In the genomic region with DNA sequence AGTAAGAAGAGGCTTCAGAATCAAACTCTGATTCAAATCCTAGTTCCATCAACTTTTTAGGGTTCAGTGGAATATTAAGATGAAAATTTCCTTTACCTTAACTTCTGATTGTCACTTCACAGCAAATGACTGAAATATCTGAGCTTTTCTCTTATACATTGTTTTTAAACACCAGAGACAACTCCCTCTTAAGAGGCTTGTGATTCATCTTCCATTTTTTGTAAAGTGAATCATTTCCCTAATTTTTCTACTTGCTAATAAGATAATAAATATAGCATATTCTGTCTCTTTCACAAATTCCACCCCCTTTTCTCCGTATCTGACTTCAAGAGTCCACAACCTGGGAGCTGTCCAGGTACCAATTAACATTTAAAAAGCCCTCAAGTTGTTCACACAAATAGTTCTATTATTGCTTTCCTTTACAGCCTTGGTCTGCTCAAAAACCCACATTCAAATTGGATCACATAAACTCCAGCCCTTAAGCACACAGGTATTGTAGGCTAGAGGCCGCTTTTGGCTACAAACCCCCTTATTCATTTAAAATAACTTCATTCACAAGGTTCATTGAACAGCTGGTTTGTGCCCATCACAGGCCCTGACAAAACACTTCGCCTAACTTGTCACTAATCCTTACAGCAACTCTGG, we compare ENCODE assay signal across 16 cellular contexts.
"Had no signal": no experiment of that assay in that cellular context is flagged by ENCODE, and none has a peak within 500 bp of the region (broad histone marks: within the 10 kb centered on the region; RNA-seq: fewer than 3 reads in every experiment).

No MANE protein-coding gene starts in this region.

- H3K9me3 ChIP-seq: stomach had no signal

- DNase-seq: activated CD4-positive, alpha-beta memory T cell treated with anti-CD3 and anti-CD28 coated beads for 36 hours; activated naive CD4-positive, alpha-beta T cell; activated naive CD8-positive, alpha-beta T cell treated with anti-CD3 and anti-CD28 coated beads for 36 hours; activated T-cell treated with anti-CD3 and anti-CD28 coated beads, Interleukin-2, amount 50 U/mL, for 1 hour; amniotic stem cell; endodermal cell; erythroblast; left cardiac atrium; natural killer cell; stimulated activated CD4-positive, alpha-beta T cell treated with anti-CD3 and anti-CD28 coated beads, Interleukin-4, amount 100 ng/mL, for 24 hours; stomach had no signal

- H3K27ac ChIP-seq: stomach had no signal

- H3K36me3 ChIP-seq: stomach had no signal

- ATAC-seq: activated CD4-positive, alpha-beta T cell treated with anti-CD3 and anti-CD28 coated beads for 36 hours; activated T-helper 17 cell treated with anti-CD3 and anti-CD28 coated beads, Interleukin-2, amount 50 U/mL, for 72 hours; left cardiac atrium; natural killer cell; sciatic nerve; stimulated activated effector memory CD8-positive, alpha-beta T cell treated with anti-CD3 and anti-CD28 coated beads, Interleukin-12 subunit alpha, Interleukin-12 subunit beta, amount 100 ng/mL, for 72 hours; WTC11 had no signal

- H3K4me3 ChIP-seq: stomach had no signal
